9 cellular contexts compared by ENCODE assay signal in genomic region chr3:165895919-165896318, GRCh38. TPM values are rescaled to one million over a fixed set of nuclear protein-coding genes. Genes with fewer than 3 reads are reported as not detected.
DNase-seq lines count a peak whose midpoint lies in the region; ATAC-seq and TF ChIP-seq lines count a peak whose summit lies in the region.
"Had no signal": no experiment of that assay in that cellular context is flagged by ENCODE, and none has a peak within 500 bp of the region (broad histone marks: within the 10 kb centered on the region; RNA-seq: fewer than 3 reads in every experiment).

No MANE protein-coding gene starts in this region.

- WGBS in sigmoid colon, 2 donors: 49 to 56% methylated on average over 5 of the region's 5 CpGs

- CTCF ChIA-PET in activated naive CD4-positive, alpha-beta T cell treated with anti-CD3 and anti-CD28 coated beads for 36 hours (lab: Charles Lee): interaction anchor here (0.5 kb wide), 1 partner anchor 17 kb away, joined by 4 read pairs; no protein-coding TSS in a partner anchor
- CTCF ChIA-PET in naive thymus-derived CD4-positive, alpha-beta T cell (lab: Charles Lee): no interaction called here

- peaks cover 3% of the 10 kb centered on the region for H3K9me3 Mint-ChIP-seq in activated naive CD4-positive, alpha-beta T cell treated with anti-CD3 and anti-CD28 coated beads for 36 hours
- H3K9me3 Mint-ChIP-seq in activated naive CD4-positive, alpha-beta T cell treated with anti-CD3 and anti-CD28 coated beads, Interleukin-2, amount 50 U/mL, for 72 hours: peaks cover 0 to 8% of the 10 kb centered on the region in 2 donors
- no peaks in the 10 kb centered on the region for H3K9me3 Mint-ChIP-seq in type B pancreatic cell
- peaks cover 0 to 14% (median 0%) of the 10 kb centered on the region in 11 donors for H3K9me3 Mint-ChIP-seq in naive thymus-derived CD4-positive, alpha-beta T cell

- H3K27me3 Mint-ChIP-seq in activated naive CD4-positive, alpha-beta T cell treated with anti-CD3 and anti-CD28 coated beads for 36 hours (ENCODE audit: low read depth): no peaks in the 10 kb centered on the region
- no peaks in the 10 kb centered on the region for H3K27me3 Mint-ChIP-seq in type B pancreatic cell
- H3K27me3 Mint-ChIP-seq in naive thymus-derived CD4-positive, alpha-beta T cell: no peaks in the 10 kb centered on the region
- H3K27me3 Mint-ChIP-seq: CD4-positive, CD25-positive, alpha-beta regulatory T cell had no signal

- POLR2A ChIA-PET in naive thymus-derived CD4-positive, alpha-beta T cell (lab: Charles Lee): no interaction called here

- H3K4me3 ChIP-seq in cardiac fibroblast (replicated peaks in 1 of 2; ENCODE audit: low read depth in 2 of 2, low read length in 2 of 2) (no peak overlapping the region), sigmoid colon (no peak overlapping the region)
- no peak overlapping the region for H3K4me3 ChIP-seq in naive thymus-derived CD4-positive, alpha-beta T cell (ENCODE audit: low read length)

- intact Hi-C loops in activated naive CD4-positive, alpha-beta T cell treated with anti-CD3 and anti-CD28 coated beads for 36 hours (cut with micrococcal nuclease): no loop called here
- intact Hi-C loops in naive thymus-derived CD4-positive, alpha-beta T cell (cut with micrococcal nuclease): no loop called here
- intact Hi-C loops in sigmoid colon (cut with DNase I): no loop called here

- TF ChIP-seq CTCF in cardiac fibroblast (IDR thresholded peaks at IDR 0.05; ENCODE audit: low read depth, low read length): peak; percentile 3
- TF ChIP-seq CTCF in type B pancreatic cell (conservative IDR thresholded peaks at IDR 0.05): peak; percentile 65
- no peak for TF ChIP-seq CTCF in sigmoid colon (IDR thresholded peaks at IDR 0.05)

- peak; percentile 11 for DNase-seq in activated naive CD4-positive, alpha-beta T cell treated with anti-CD3 and anti-CD28 coated beads for 36 hours
- DNase-seq in activated naive CD4-positive, alpha-beta T cell treated with anti-CD3 and anti-CD28 coated beads, Interleukin-2, amount 50 U/mL, for 72 hours (ENCODE audit: low spot score in 2 of 2): no peak
- DNase-seq in NCI-H446 treated with DMSO at 0.1 percent for 48 hours (lab: John Stamatoyannopoulos, UW) (peak; percentile 8), cardiac fibroblast (ENCODE audit: low read depth in 2 of 2) (peak in 1 of 2 donors; percentile 2), type B pancreatic cell (ENCODE audit: extremely low spot score, unreplicated experiment) (no peak), NCI-H2227 (lab: John Stamatoyannopoulos, UW; ENCODE audit: unreplicated experiment) (no peak), sigmoid colon (no peak)
- no peak for DNase-seq in naive thymus-derived CD4-positive, alpha-beta T cell
- DNase-seq: CD4-positive, CD25-positive, alpha-beta regulatory T cell had no signal

- H3K36me3 ChIP-seq in naive thymus-derived CD4-positive, alpha-beta T cell (ENCODE audit: control insufficient read depth in 2 of 3, insufficient read depth in 3 of 3, low read length in 3 of 3): no peaks in the 10 kb centered on the region
- H3K36me3 ChIP-seq in sigmoid colon: no peaks in the 10 kb centered on the region

- H3K9me3 ChIP-seq in naive thymus-derived CD4-positive, alpha-beta T cell (ENCODE audit: control insufficient read depth in 2 of 3, low read length in 3 of 3): no peaks in the 10 kb centered on the region
- no peaks in the 10 kb centered on the region for H3K9me3 ChIP-seq in sigmoid colon

- H3K27ac Mint-ChIP-seq in activated naive CD4-positive, alpha-beta T cell treated with anti-CD3 and anti-CD28 coated beads for 36 hours: no peak overlapping the region
- H3K27ac Mint-ChIP-seq in activated naive CD4-positive, alpha-beta T cell treated with anti-CD3 and anti-CD28 coated beads, Interleukin-2, amount 50 U/mL, for 72 hours: no peak overlapping the region
- no peak overlapping the region for H3K27ac Mint-ChIP-seq in type B pancreatic cell
- no peak overlapping the region for H3K27ac Mint-ChIP-seq in naive thymus-derived CD4-positive, alpha-beta T cell
- H3K27ac Mint-ChIP-seq: CD4-positive, CD25-positive, alpha-beta regulatory T cell had no signal

- no peaks in the 10 kb centered on the region for H3K36me3 Mint-ChIP-seq in activated naive CD4-positive, alpha-beta T cell treated with anti-CD3 and anti-CD28 coated beads for 36 hours (ENCODE audit: low read depth)
- no peaks in the 10 kb centered on the region for H3K36me3 Mint-ChIP-seq in activated naive CD4-positive, alpha-beta T cell treated with anti-CD3 and anti-CD28 coated beads, Interleukin-2, amount 50 U/mL, for 72 hours
- no peaks in the 10 kb centered on the region for H3K36me3 Mint-ChIP-seq in type B pancreatic cell
- no peaks in the 10 kb centered on the region for H3K36me3 Mint-ChIP-seq in naive thymus-derived CD4-positive, alpha-beta T cell
- H3K36me3 Mint-ChIP-seq: CD4-positive, CD25-positive, alpha-beta regulatory T cell had no signal

- H3K4me3 Mint-ChIP-seq in activated naive CD4-positive, alpha-beta T cell treated with anti-CD3 and anti-CD28 coated beads for 36 hours: no peak overlapping the region
- H3K4me3 Mint-ChIP-seq in type B pancreatic cell: no peak overlapping the region
- H3K4me3 Mint-ChIP-seq in naive thymus-derived CD4-positive, alpha-beta T cell: no peak overlapping the region
- H3K4me3 Mint-ChIP-seq: CD4-positive, CD25-positive, alpha-beta regulatory T cell had no signal

- H3K27ac ChIP-seq in naive thymus-derived CD4-positive, alpha-beta T cell (ENCODE audit: low read depth, low read length): no peak overlapping the region
- H3K27ac ChIP-seq in sigmoid colon: no peak overlapping the region

- H3K4me1 Mint-ChIP-seq in activated naive CD4-positive, alpha-beta T cell treated with anti-CD3 and anti-CD28 coated beads for 36 hours (ENCODE audit: low read depth): no peaks in the 10 kb centered on the region
- H3K4me1 Mint-ChIP-seq in type B pancreatic cell (ENCODE audit: unreplicated experiment): no peaks in the 10 kb centered on the region
- H3K4me1 Mint-ChIP-seq in naive thymus-derived CD4-positive, alpha-beta T cell: no peaks in the 10 kb centered on the region
- H3K4me1 Mint-ChIP-seq: CD4-positive, CD25-positive, alpha-beta regulatory T cell had no signal

- no peaks in the 10 kb centered on the region for H3K27me3 ChIP-seq in naive thymus-derived CD4-positive, alpha-beta T cell (ENCODE audit: control insufficient read depth in 2 of 2, insufficient read depth in 2 of 2, low read length in 2 of 2)
- H3K27me3 ChIP-seq in sigmoid colon: no peaks in the 10 kb centered on the region

- ATAC-seq in activated naive CD4-positive, alpha-beta T cell treated with anti-CD3 and anti-CD28 coated beads, Interleukin-2, amount 50 U/mL, for 72 hours: no peak
- no peak for ATAC-seq in naive thymus-derived CD4-positive, alpha-beta T cell

- H3K4me1 ChIP-seq in naive thymus-derived CD4-positive, alpha-beta T cell (ENCODE audit: control insufficient read depth in 2 of 2, insufficient read depth in 2 of 2, low read length in 2 of 2): no peaks in the 10 kb centered on the region
- H3K4me1 ChIP-seq in sigmoid colon: no peaks in the 10 kb centered on the region

- no peak for TF ChIP-seq POLR2A in sigmoid colon (IDR thresholded peaks at IDR 0.05)

- TF ChIP-seq EP300 in sigmoid colon (IDR thresholded peaks at IDR 0.05): no peak

RNA-seq across cellular contexts. Expression of gene BCHE, which starts 58.7 kb away (rescaled TPM):
- not detected for total RNA-seq in activated naive CD4-positive, alpha-beta T cell treated with anti-CD3 and anti-CD28 coated beads for 36 hours
- not detected for total RNA-seq in activated naive CD4-positive, alpha-beta T cell treated with anti-CD3 and anti-CD28 coated beads, Interleukin-2, amount 50 U/mL, for 72 hours
- total RNA-seq in type B pancreatic cell (ENCODE audit: low replicate concordance) (0.81 and 7.1 TPM in 2 replicates), sigmoid colon (10 to 100 TPM; 34.9 to 88.1 (median 78.3) TPM)
- not detected for total RNA-seq in naive thymus-derived CD4-positive, alpha-beta T cell
- polyA plus RNA-seq in naive thymus-derived CD4-positive, alpha-beta T cell: not detected
- polyA plus RNA-seq in sigmoid colon: 1 to 10 TPM in 2 of 3 donors, under 1 TPM in 1; 0.23 to 5.5 (median 2.4) TPM
- total RNA-seq: CD4-positive, CD25-positive, alpha-beta regulatory T cell had no signal
- polyA plus RNA-seq: CD4-positive, CD25-positive, alpha-beta regulatory T cell had no signal

Comparison
In these comparisons a context has a peak if more than half of its experiments do, and no peak if none do; other contexts are left out.
1. DNase-seq: peak in activated naive CD4-positive, alpha-beta T cell treated with anti-CD3 and anti-CD28 coated beads for 36 hours (single experiment) and NCI-H446 treated with DMSO at 0.1 percent for 48 hours (single experiment); none in activated naive CD4-positive, alpha-beta T cell treated with anti-CD3 and anti-CD28 coated beads, Interleukin-2, amount 50 U/mL, for 72 hours (0 of 2), type B pancreatic cell (single experiment), naive thymus-derived CD4-positive, alpha-beta T cell (0 of 9), NCI-H2227 (single experiment) and sigmoid colon (single experiment).
2. CTCF ChIP-seq: peak in cardiac fibroblast (single experiment) and type B pancreatic cell (single experiment); none in sigmoid colon (0 of 4).